In genomic region chr11:14835491-14836105, GRCh38 we compare ENCODE assay signal across 22 cellular contexts. TPM values are rescaled to one million over a fixed set of nuclear protein-coding genes. Genes with fewer than 3 reads are reported as not detected.
DNase-seq lines count a peak whose midpoint lies in the region; ATAC-seq and TF ChIP-seq lines count a peak whose summit lies in the region.
"Had no signal": no experiment of that assay in that cellular context is flagged by ENCODE, and none has a peak within 500 bp of the region (broad histone marks: within the 10 kb centered on the region; RNA-seq: fewer than 3 reads in every experiment).

No MANE protein-coding gene starts in this region.

- peak overlapping the region in 3 of 4 donors; percentile 54 to 63 (median 61) for H3K27ac ChIP-seq in sigmoid colon
- H3K27ac ChIP-seq: BLaER1, RWPE1 had no signal

- H3K36me3 Mint-ChIP-seq in activated CD4-positive, alpha-beta memory T cell treated with anti-CD3 and anti-CD28 coated beads for 36 hours, result peaks cover 30% of the 10 kb centered on the region
- H3K36me3 Mint-ChIP-seq in activated CD4-positive, alpha-beta memory T cell treated with anti-CD3 and anti-CD28 coated beads, Interleukin-2, amount 10 ng/mL, durations not matched to agents 7 days and 5 days (ENCODE audit: low read depth), result peaks cover 56% of the 10 kb centered on the region
- H3K36me3 Mint-ChIP-seq in activated naive CD8-positive, alpha-beta T cell, result peaks cover 36% of the 10 kb centered on the region
- H3K36me3 Mint-ChIP-seq in activated naive CD8-positive, alpha-beta T cell treated with anti-CD3 and anti-CD28 coated beads for 36 hours, result peaks cover 40% of the 10 kb centered on the region

- no peak for TF ChIP-seq EP300 in sigmoid colon (IDR thresholded peaks at IDR 0.05)

- CTCF ChIA-PET in activated CD4-positive, alpha-beta memory T cell treated with anti-CD3 and anti-CD28 coated beads for 36 hours (lab: Charles Lee), result interaction anchor here (1.0 kb wide), 1 partner anchor 72 kb away, joined by 4 read pairs; no protein-coding TSS in a partner anchor
- CTCF ChIA-PET in activated CD4-positive, alpha-beta memory T cell treated with anti-CD3 and anti-CD28 coated beads, Interleukin-2, amount 10 ng/mL, durations not matched to agents 7 days and 5 days (lab: Charles Lee), result interaction anchor here (1.5 kb wide), 1 partner anchor 70 kb away, joined by 4 read pairs; no protein-coding TSS in a partner anchor

- TF ChIP-seq CTCF in sigmoid colon (IDR thresholded peaks at IDR 0.05), result no peak

- intact Hi-C loops in activated CD4-positive, alpha-beta memory T cell treated with anti-CD3 and anti-CD28 coated beads for 36 hours (cut with micrococcal nuclease), result no loop called here
- intact Hi-C loops in sigmoid colon (cut with DNase I), result no loop called here

- peak; percentile 29 for DNase-seq in activated CD4-positive, alpha-beta memory T cell treated with anti-CD3 and anti-CD28 coated beads for 36 hours
- DNase-seq in activated CD4-positive, alpha-beta memory T cell treated with anti-CD3 and anti-CD28 coated beads, Interleukin-2, amount 10 ng/mL, durations not matched to agents 7 days and 5 days, result no peak
- no peak for DNase-seq in activated naive CD8-positive, alpha-beta T cell treated with anti-CD3 and anti-CD28 coated beads for 36 hours
- DNase-seq in MG63 (peak; percentile 41), sigmoid colon (no peak), GOT3 (lab: John Stamatoyannopoulos, UW) (no peak)
- DNase-seq: CD4-positive, CD25-positive, alpha-beta regulatory T cell; DMS153; DND-41; HFFc6; KBM-7; MM.1S; NCI-H2029 treated with DMSO at 0.1 percent for 48 hours; NCI-H526 treated with DMSO at 0.1 percent for 48 hours; SHP77 had no signal

- H3K27me3 Mint-ChIP-seq in activated CD4-positive, alpha-beta memory T cell treated with anti-CD3 and anti-CD28 coated beads for 36 hours, result no peaks in the 10 kb centered on the region
- H3K27me3 Mint-ChIP-seq in activated CD4-positive, alpha-beta memory T cell treated with anti-CD3 and anti-CD28 coated beads, Interleukin-2, amount 10 ng/mL, durations not matched to agents 7 days and 5 days, result no peaks in the 10 kb centered on the region
- H3K27me3 Mint-ChIP-seq in activated naive CD8-positive, alpha-beta T cell, result no peaks in the 10 kb centered on the region
- H3K27me3 Mint-ChIP-seq in activated naive CD8-positive, alpha-beta T cell treated with anti-CD3 and anti-CD28 coated beads for 36 hours, result no peaks in the 10 kb centered on the region
- H3K27me3 Mint-ChIP-seq: CD4-positive, CD25-positive, alpha-beta regulatory T cell had no signal

- H3K27me3 ChIP-seq in MG63, result no peaks in the 10 kb centered on the region
- no peaks in the 10 kb centered on the region for H3K27me3 ChIP-seq in sigmoid colon
- H3K27me3 ChIP-seq: BLaER1 had no signal

- H3K9me3 ChIP-seq in MG63, result no peaks in the 10 kb centered on the region
- H3K9me3 ChIP-seq in sigmoid colon, result no peaks in the 10 kb centered on the region
- H3K9me3 ChIP-seq: BLaER1, HAP-1 had no signal

- ATAC-seq in HG03457 (IDR thresholded peaks at IDR 0.05; ENCODE audit: unreplicated experiment), result no peak
- ATAC-seq: Panc1 had no signal

- no peak for TF ChIP-seq POLR2A in sigmoid colon (IDR thresholded peaks at IDR 0.05)

- no peaks in the 10 kb centered on the region for H3K4me1 Mint-ChIP-seq in activated CD4-positive, alpha-beta memory T cell treated with anti-CD3 and anti-CD28 coated beads for 36 hours (ENCODE audit: low read depth)
- no peaks in the 10 kb centered on the region for H3K4me1 Mint-ChIP-seq in activated CD4-positive, alpha-beta memory T cell treated with anti-CD3 and anti-CD28 coated beads, Interleukin-2, amount 10 ng/mL, durations not matched to agents 7 days and 5 days
- H3K4me1 Mint-ChIP-seq in activated naive CD8-positive, alpha-beta T cell (ENCODE audit: low read depth), result peaks cover 6% of the 10 kb centered on the region
- peaks cover 2% of the 10 kb centered on the region for H3K4me1 Mint-ChIP-seq in activated naive CD8-positive, alpha-beta T cell treated with anti-CD3 and anti-CD28 coated beads for 36 hours

- H3K4me1 ChIP-seq in sigmoid colon, result peaks cover 0 to 6% (median 2%) of the 10 kb centered on the region in 4 donors
- H3K4me1 ChIP-seq: BLaER1, HAP-1 had no signal

- H3K4me3 Mint-ChIP-seq in activated CD4-positive, alpha-beta memory T cell treated with anti-CD3 and anti-CD28 coated beads for 36 hours, result no peak overlapping the region
- no peak overlapping the region for H3K4me3 Mint-ChIP-seq in activated CD4-positive, alpha-beta memory T cell treated with anti-CD3 and anti-CD28 coated beads, Interleukin-2, amount 10 ng/mL, durations not matched to agents 7 days and 5 days
- H3K4me3 Mint-ChIP-seq in activated naive CD8-positive, alpha-beta T cell, result no peak overlapping the region
- no peak overlapping the region for H3K4me3 Mint-ChIP-seq in activated naive CD8-positive, alpha-beta T cell treated with anti-CD3 and anti-CD28 coated beads for 36 hours
- H3K4me3 Mint-ChIP-seq: CD4-positive, CD25-positive, alpha-beta regulatory T cell; HFFc6 had no signal

- POLR2A ChIA-PET in activated CD4-positive, alpha-beta memory T cell treated with anti-CD3 and anti-CD28 coated beads for 36 hours (lab: Charles Lee), result no interaction called here
- POLR2A ChIA-PET in activated CD4-positive, alpha-beta memory T cell treated with anti-CD3 and anti-CD28 coated beads, Interleukin-2, amount 10 ng/mL, durations not matched to agents 7 days and 5 days (lab: Charles Lee), result no interaction called here

- H3K4me3 ChIP-seq in MG63, result no peak overlapping the region
- no peak overlapping the region for H3K4me3 ChIP-seq in sigmoid colon
- H3K4me3 ChIP-seq: BLaER1, HAP-1 had no signal

- no peaks in the 10 kb centered on the region for H3K9me3 Mint-ChIP-seq in activated CD4-positive, alpha-beta memory T cell treated with anti-CD3 and anti-CD28 coated beads for 36 hours
- peaks cover 7% of the 10 kb centered on the region for H3K9me3 Mint-ChIP-seq in activated CD4-positive, alpha-beta memory T cell treated with anti-CD3 and anti-CD28 coated beads, Interleukin-2, amount 10 ng/mL, durations not matched to agents 7 days and 5 days
- no peaks in the 10 kb centered on the region for H3K9me3 Mint-ChIP-seq in activated naive CD8-positive, alpha-beta T cell (ENCODE audit: low read depth)
- H3K9me3 Mint-ChIP-seq in activated naive CD8-positive, alpha-beta T cell treated with anti-CD3 and anti-CD28 coated beads for 36 hours, result no peaks in the 10 kb centered on the region

- no peaks in the 10 kb centered on the region for H3K36me3 ChIP-seq in MG63
- peaks cover 0 to 38% (median 0%) of the 10 kb centered on the region in 4 donors for H3K36me3 ChIP-seq in sigmoid colon
- H3K36me3 ChIP-seq: BLaER1, HAP-1 had no signal

- H3K27ac Mint-ChIP-seq in activated CD4-positive, alpha-beta memory T cell treated with anti-CD3 and anti-CD28 coated beads for 36 hours, result no peak overlapping the region
- H3K27ac Mint-ChIP-seq in activated CD4-positive, alpha-beta memory T cell treated with anti-CD3 and anti-CD28 coated beads, Interleukin-2, amount 10 ng/mL, durations not matched to agents 7 days and 5 days, result no peak overlapping the region
- H3K27ac Mint-ChIP-seq in activated naive CD8-positive, alpha-beta T cell, result peak overlapping the region; percentile 75
- H3K27ac Mint-ChIP-seq in activated naive CD8-positive, alpha-beta T cell treated with anti-CD3 and anti-CD28 coated beads for 36 hours, result no peak overlapping the region
- H3K27ac Mint-ChIP-seq: CD4-positive, CD25-positive, alpha-beta regulatory T cell; HFFc6 had no signal

RNA-seq across cellular contexts. Expression of gene CYP2R1, which starts 56.4 kb away (rescaled TPM):
- total RNA-seq in activated CD4-positive, alpha-beta memory T cell treated with anti-CD3 and anti-CD28 coated beads for 36 hours, result 10 to 100 TPM; 14.6 to 14.8 TPM
- 10 to 100 TPM; 22.2 TPM for total RNA-seq in activated CD4-positive, alpha-beta memory T cell treated with anti-CD3 and anti-CD28 coated beads, Interleukin-2, amount 10 ng/mL, durations not matched to agents 7 days and 5 days
- 10 to 100 TPM in 1 of 2 experiments, 1 to 10 TPM in 1; 9.9 to 10.0 TPM for total RNA-seq in activated naive CD8-positive, alpha-beta T cell treated with anti-CD3 and anti-CD28 coated beads for 36 hours
- 5.5 and 13.7 TPM in 2 replicates for total RNA-seq in MG63 (2014; rRNA removed; shearing (Covaris generic); ENCODE audit: low replicate concordance)
- total RNA-seq in sigmoid colon, result 10 to 100 TPM in 3 of 4 donors, 1 to 10 TPM in 1; 6.1 to 17.5 (median 13.8) TPM
- polyA plus RNA-seq in sigmoid colon, result 10 to 100 TPM; 10.4 to 15.3 (median 11.4) TPM
- total RNA-seq: A172 had no signal

Comparison
In these comparisons a context has a peak if more than half of its experiments do, and no peak if none do; other contexts are left out.
1. DNase-seq: peak in activated CD4-positive, alpha-beta memory T cell treated with anti-CD3 and anti-CD28 coated beads for 36 hours (single experiment) and MG63 (single experiment); none in activated CD4-positive, alpha-beta memory T cell treated with anti-CD3 and anti-CD28 coated beads, Interleukin-2, amount 10 ng/mL, durations not matched to agents 7 days and 5 days (single experiment), activated naive CD8-positive, alpha-beta T cell treated with anti-CD3 and anti-CD28 coated beads for 36 hours (single experiment), sigmoid colon (single experiment) and GOT3 (single experiment).